ENCODE assay signal across 8 cellular contexts in the genomic region with DNA sequence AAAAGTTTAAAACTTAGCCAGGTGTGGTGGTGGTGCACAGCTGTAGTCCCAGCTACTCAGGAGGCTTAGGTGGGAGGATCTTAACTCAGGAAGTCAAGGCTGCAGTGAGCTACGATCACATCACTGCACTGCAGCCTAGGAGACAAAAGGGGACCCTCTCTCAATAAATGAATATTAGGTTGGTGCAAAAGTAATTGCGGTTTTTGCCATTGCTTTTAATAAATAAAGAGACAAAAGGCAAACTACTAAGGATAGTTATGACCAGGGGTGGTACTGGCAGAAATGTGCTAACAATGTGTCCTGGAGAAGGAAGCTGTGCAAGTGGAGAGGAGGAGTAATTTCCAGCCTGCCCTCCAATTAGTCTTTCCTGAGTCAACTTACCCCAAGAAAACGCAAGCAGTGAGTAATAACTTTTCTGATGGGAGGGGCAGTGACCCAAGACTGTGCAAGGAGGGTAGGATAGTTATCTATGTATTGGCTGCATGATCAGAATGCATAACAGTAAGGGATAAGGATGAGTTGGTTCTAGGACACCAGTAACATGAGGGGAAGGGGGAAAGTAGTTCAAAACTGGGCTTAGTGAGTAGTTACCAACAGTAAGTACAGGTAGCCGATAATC. TPM values are rescaled to one million over a fixed set of nuclear protein-coding genes. Genes with fewer than 3 reads are reported as not detected.
DNase-seq lines count a peak whose midpoint lies in the region; ATAC-seq and TF ChIP-seq lines count a peak whose summit lies in the region.

No MANE protein-coding gene starts in this region.

- peaks cover 9% of the 10 kb centered on the region for H3K4me1 ChIP-seq in endocrine pancreas (ENCODE audit: control insufficient read depth, insufficient read depth, low read length)
- H3K4me1 ChIP-seq in osteoblast (ENCODE audit: insufficient read depth, low read length), result peaks cover 19% of the 10 kb centered on the region
- peaks cover 10 to 18% of the 10 kb centered on the region in 2 donors for H3K4me1 ChIP-seq in thyroid gland

- H3K27me3 ChIP-seq in endocrine pancreas (ENCODE audit: control insufficient read depth, insufficient read depth, low read length) (no peaks in the 10 kb centered on the region), osteoblast (ENCODE audit: insufficient read depth, low read length) (no peaks in the 10 kb centered on the region), thyroid gland (no peaks in the 10 kb centered on the region)

- H3K27ac ChIP-seq in osteoblast (ENCODE audit: low read depth, low read length) (peak overlapping the region; percentile 73), thyroid gland (no peak overlapping the region)

- H3K9me3 ChIP-seq in endocrine pancreas (ENCODE audit: control insufficient read depth, low read length), result no peaks in the 10 kb centered on the region
- no peaks in the 10 kb centered on the region for H3K9me3 ChIP-seq in osteoblast (ENCODE audit: low read depth, low read length)
- H3K9me3 ChIP-seq in thyroid gland, result no peaks in the 10 kb centered on the region

- peaks cover 27% of the 10 kb centered on the region for H3K79me2 ChIP-seq in osteoblast (ENCODE audit: insufficient read depth, low read length)

- WGBS in thyroid gland, 2 donors, result 77 to 78% methylated on average over 4 of the region's 4 CpGs

- no peak for TF ChIP-seq CTCF in osteoblast (IDR thresholded peaks at IDR 0.05; ENCODE audit: extremely low read depth, low read depth, low read length)
- no peak for TF ChIP-seq CTCF in thyroid gland (IDR thresholded peaks at IDR 0.05)

- no peak overlapping the region for H2AFZ ChIP-seq in osteoblast (ENCODE audit: low read length)

- DNase-seq in EH (ENCODE audit: low read depth) (peak; percentile 73), OCI-M1 (lab: John Stamatoyannopoulos, UW) (peak; percentile 2), osteoblast (ENCODE audit: insufficient read length, low spot score, missing footprints) (peak; percentile 87), superior temporal gyrus (ENCODE audit: extremely low spot score) (no peak), thyroid gland (no peak), sciatic nerve (ENCODE audit: low spot score) (no peak)

- peak overlapping the region; percentile 69 for H3K4me3 ChIP-seq in endocrine pancreas (ENCODE audit: control insufficient read depth, insufficient read depth, low read length)
- H3K4me3 ChIP-seq in osteoblast (ENCODE audit: insufficient read depth, low read length), result peak overlapping the region; percentile 86
- H3K4me3 ChIP-seq in thyroid gland (replicated peaks in 1 of 3), result peak overlapping the region in 1 of 3 donors; percentile 75

- no peaks in the 10 kb centered on the region for H3K36me3 ChIP-seq in endocrine pancreas (ENCODE audit: control insufficient read depth, insufficient read depth, low read length)
- H3K36me3 ChIP-seq in osteoblast (ENCODE audit: insufficient read depth, low read length), result no peaks in the 10 kb centered on the region
- no peaks in the 10 kb centered on the region for H3K36me3 ChIP-seq in thyroid gland

- ATAC-seq in HG03280 (IDR thresholded peaks at IDR 0.05; ENCODE audit: unreplicated experiment) (no peak), sciatic nerve (no peak)

- peak overlapping the region; percentile 91 for H3K4me2 ChIP-seq in osteoblast (ENCODE audit: insufficient read depth, low read length)

- intact Hi-C loops in thyroid gland (cut with DNase I) (no loop called here), sciatic nerve (cut with DNase I) (no loop called here)

- peaks cover 13% of the 10 kb centered on the region for H4K20me1 ChIP-seq in osteoblast (ENCODE audit: insufficient read depth, low read length)

- H3K9ac ChIP-seq in endocrine pancreas (ENCODE audit: control insufficient read depth, insufficient read depth, low read length), result no peak overlapping the region

- TF ChIP-seq POLR2A in thyroid gland (IDR thresholded peaks at IDR 0.05), result no peak

RNA-seq across cellular contexts. Expression of a gene that starts 1.5 kb away (rescaled TPM):
- total RNA-seq in osteoblast (24.5 and 24.6 TPM in 2 replicates), thyroid gland (10 to 100 TPM; 22.6 to 47.3 (median 32.5) TPM), sciatic nerve (49.9 TPM)

Comparison
In these comparisons a context has a peak if more than half of its experiments do, and no peak if none do; other contexts are left out.
1. DNase-seq: peak in EH (single experiment), OCI-M1 (single experiment) and osteoblast (single experiment); none in superior temporal gyrus (single experiment), thyroid gland (0 of 2) and sciatic nerve (single experiment).